Comparison of ENCODE assay signal across 8 cellular contexts in genomic region chr16:48365601-48366164, GRCh38. TPM values are rescaled to one million over a fixed set of nuclear protein-coding genes. Genes with fewer than 3 reads are reported as not detected.
DNase-seq lines count a peak whose midpoint lies in the region; ATAC-seq and TF ChIP-seq lines count a peak whose summit lies in the region.

No MANE protein-coding gene starts in this region.

- no peaks in the 10 kb centered on the region for H3K9me3 Mint-ChIP-seq in activated naive CD8-positive, alpha-beta T cell (ENCODE audit: low read depth)

- no peak for TF ChIP-seq CTCF in ovary (IDR thresholded peaks at IDR 0.05)
- no peak for TF ChIP-seq CTCF in thoracic aorta (IDR thresholded peaks at IDR 0.05)

- H3K27ac ChIP-seq in HUES64 (ENCODE audit: low read depth, low read length) (peak overlapping the region; percentile 83; the same call in 1 of the 2 replicates), ovary (peak overlapping the region; percentile 6 to 46), thoracic aorta (peak overlapping the region; percentile 66 to 76)

- H3K27me3 Mint-ChIP-seq in activated naive CD8-positive, alpha-beta T cell, result no peaks in the 10 kb centered on the region

- H3K36me3 ChIP-seq in HUES64 (ENCODE audit: insufficient read depth, low read length) (peaks cover 17% of the 10 kb centered on the region), ovary (no peaks in the 10 kb centered on the region), thoracic aorta (peaks cover 12% of the 10 kb centered on the region)

- intact Hi-C loops in head of caudate nucleus (cut with DNase I), result no loop called here
- intact Hi-C loops in ovary (cut with DNase I), result loop anchor here in 1 of 4 donors (10.0 kb wide), 1 partner anchor 169 kb away; no protein-coding TSS in a partner anchor

- peak; percentile 81 for DNase-seq in DMS53 treated with DMSO at 0.1 percent for 48 hours (lab: John Stamatoyannopoulos, UW; ENCODE audit: unreplicated experiment)
- peak; percentile 76 for DNase-seq in SK-N-DZ (ENCODE audit: low spot score)
- DNase-seq in head of caudate nucleus, result peak; percentile 68 to 94 (median 86)
- peak; percentile 80 to 89 (median 85) for DNase-seq in ovary
- peak; percentile 45 for DNase-seq in thoracic aorta (ENCODE audit: low spot score)

- H3K9ac ChIP-seq in HUES64 (ENCODE audit: low read depth, low read length), result peak overlapping the region; percentile 75

- H3K27ac Mint-ChIP-seq in activated naive CD8-positive, alpha-beta T cell, result peak overlapping the region; percentile 98

- no peaks in the 10 kb centered on the region for H3K36me3 Mint-ChIP-seq in activated naive CD8-positive, alpha-beta T cell

- 1% methylated on average over 33 of the region's 33 CpGs for WGBS in HUES64
- WGBS in ovary, 3 donors, result 2 to 4% (median 3%) methylated on average over 33 of the region's 33 CpGs

- peaks cover 53% of the 10 kb centered on the region for H3K4me1 Mint-ChIP-seq in activated naive CD8-positive, alpha-beta T cell (ENCODE audit: low read depth)

- H3K27me3 ChIP-seq in HUES64 (ENCODE audit: insufficient read depth, low read length) (no peaks in the 10 kb centered on the region), ovary (no peaks in the 10 kb centered on the region), thoracic aorta (replicated peaks; ENCODE audit: insufficient read depth) (no peaks in the 10 kb centered on the region)

- H3K4me3 Mint-ChIP-seq in activated naive CD8-positive, alpha-beta T cell, result peak overlapping the region; percentile 97

- TF ChIP-seq POLR2A in ovary (IDR thresholded peaks at IDR 0.05), result peak; percentile 32

- H3K4me3 ChIP-seq in HUES64 (ENCODE audit: low read length) (peak overlapping the region; percentile 72), ovary (peak overlapping the region; percentile 51), thoracic aorta (peak overlapping the region; percentile 71)

- H3K9me3 ChIP-seq in HUES64 (ENCODE audit: insufficient read depth, low read depth, low read length) (no peaks in the 10 kb centered on the region), ovary (no peaks in the 10 kb centered on the region), thoracic aorta (no peaks in the 10 kb centered on the region)

- H3K4me1 ChIP-seq in HUES64 (ENCODE audit: insufficient read depth, low read length), result peaks cover 31% of the 10 kb centered on the region
- H3K4me1 ChIP-seq in ovary (ENCODE audit: insufficient read depth), result peaks cover 17% of the 10 kb centered on the region
- H3K4me1 ChIP-seq in thoracic aorta (ENCODE audit: control insufficient read depth in 1 of 2, low read depth in 2 of 2), result peaks cover 10 to 29% of the 10 kb centered on the region in 2 donors

- peak; percentile 92 for ATAC-seq in GM21528 (IDR thresholded peaks at IDR 0.05; ENCODE audit: low FRiP score, unreplicated experiment)
- ATAC-seq in thoracic aorta (ENCODE audit: insufficient number of reproducible peaks, low FRiP score, low read depth), result peak; percentile 84

- no peak for TF ChIP-seq EP300 in ovary (IDR thresholded peaks at IDR 0.05)

RNA-seq across cellular contexts. Expression of gene SIAH1, which starts 19.5 kb away (rescaled TPM):
- polyA plus RNA-seq in HUES64 (2013, experiment 1 of 2), result 36.8 TPM
- polyA plus RNA-seq in HUES64 (2013, experiment 2 of 2), result 40.1 TPM
- 37.5 and 38.5 TPM in 2 replicates for polyA plus RNA-seq in SK-N-DZ (2014; cell fraction: cytosol; rRNA removed)
- polyA plus RNA-seq in SK-N-DZ (2014; cell fraction: nucleus; rRNA removed), result 23.2 and 24.9 TPM in 2 replicates
- total RNA-seq in ovary (10 to 100 TPM; 24.3 to 36.4 (median 28.6) TPM), thoracic aorta (10 to 100 TPM; 28.2 to 40.8 TPM)
- polyA plus RNA-seq in ovary, result 10 to 100 TPM; 24.6 to 26.5 TPM

Comparison
In these comparisons a context has a peak if more than half of its experiments do, and no peak if none do; other contexts are left out.
1. Peak in every context shown above with its lines: DNase-seq, ATAC-seq, H3K4me3 ChIP-seq and H3K27ac ChIP-seq.
2. H3K27ac ChIP-seq: peak in every context shown above with its lines; median percentile 83 in HUES64; 71 in thoracic aorta; 26 in ovary.